In the genomic region with DNA sequence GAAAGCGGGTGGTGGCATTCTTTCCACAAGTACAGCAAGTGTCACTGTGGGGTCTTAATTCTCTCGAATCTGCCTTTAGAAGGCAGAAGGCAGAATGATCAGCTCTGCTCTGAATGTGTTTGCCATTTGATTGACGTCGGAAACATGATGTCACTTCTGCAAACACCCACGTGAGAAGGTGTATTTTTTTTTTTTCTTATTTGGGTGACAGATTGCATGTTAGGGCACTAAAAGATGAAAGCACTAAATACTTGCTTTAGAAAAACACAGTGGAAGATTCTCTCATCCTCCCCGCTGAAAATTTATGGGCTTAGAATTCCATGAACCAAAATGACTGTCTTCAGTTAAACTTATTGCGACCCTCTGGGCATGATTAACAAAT, we compare ENCODE assay signal across 18 cellular contexts.
"Had no signal": no experiment of that assay in that cellular context is flagged by ENCODE, and none has a peak within 500 bp of the region (broad histone marks: within the 10 kb centered on the region; RNA-seq: fewer than 3 reads in every experiment).

No MANE protein-coding gene starts in this region.

- H3K36me3 ChIP-seq: left ventricle myocardium inferior, uterus had no signal

- H3K4me2 ChIP-seq: smooth muscle cell had no signal

- H3K27me3 ChIP-seq: tibial artery, uterus had no signal

- ATAC-seq: activated CD8-positive, alpha-beta memory T cell treated with anti-CD3 and anti-CD28 coated beads, Interleukin-2, amount 10 ng/mL, durations not matched to agents 7 days and 5 days; effector memory CD8-positive, alpha-beta T cell; mucosa of descending colon; sciatic nerve; stimulated activated naive B cell treated with anti-CD40 and anti-IgM and Interleukin-4, amounts not matched to agents 10 μg/mL and 1 μg/mL and 100 μg/mL, for 72 hours; WTC11 had no signal

- H3K4me3 ChIP-seq: left ventricle myocardium inferior, mucosa of descending colon, smooth muscle cell, tibial artery, uterus had no signal

- H3K4me3 Mint-ChIP-seq: activated CD4-positive, alpha-beta memory T cell treated with anti-CD3 and anti-CD28 coated beads, Interleukin-2, amount 10 ng/mL, durations not matched to agents 7 days and 5 days; activated CD8-positive, alpha-beta memory T cell treated with anti-CD3 and anti-CD28 coated beads, Interleukin-2, amount 10 ng/mL, durations not matched to agents 7 days and 5 days; activated naive CD8-positive, alpha-beta T cell; effector memory CD8-positive, alpha-beta T cell; stimulated activated naive B cell treated with anti-CD40 and anti-IgM and Interleukin-4, amounts not matched to agents 10 μg/mL and 1 μg/mL and 100 μg/mL, for 72 hours; T-helper 2 cell treated with Interferon-gamma antibody and Interleukin-4, amounts not matched to agents 5 μg/mL and 100 μg/mL, for 36 hours; WTC11 had no signal

- H3K9me3 Mint-ChIP-seq: activated CD4-positive, alpha-beta memory T cell treated with anti-CD3 and anti-CD28 coated beads, Interleukin-2, amount 10 ng/mL, durations not matched to agents 7 days and 5 days; effector memory CD8-positive, alpha-beta T cell; naive B cell; T-helper 2 cell treated with Interferon-gamma antibody and Interleukin-4, amounts not matched to agents 5 μg/mL and 100 μg/mL, for 36 hours; WTC11 had no signal

- DNase-seq: activated CD4-positive, alpha-beta memory T cell treated with anti-CD3 and anti-CD28 coated beads, Interleukin-2, amount 10 ng/mL, durations not matched to agents 7 days and 5 days; activated CD4-positive, alpha-beta T cell treated with anti-CD3 and anti-CD28 coated beads for 48 hours; activated CD8-positive, alpha-beta memory T cell treated with anti-CD3 and anti-CD28 coated beads, Interleukin-2, amount 10 ng/mL, durations not matched to agents 7 days and 5 days; amniotic stem cell; caudate nucleus; effector memory CD8-positive, alpha-beta T cell; left ventricle myocardium inferior; mucosa of descending colon; naive B cell; stimulated activated CD4-positive, alpha-beta T cell treated with anti-CD3 and anti-CD28 coated beads, Interleukin-4, amount 100 ng/mL, for 4 hours; stimulated activated naive B cell treated with anti-CD40 and anti-IgM and Interleukin-4, amounts not matched to agents 10 μg/mL and 1 μg/mL and 100 μg/mL, for 72 hours; tibial artery; uterus had no signal

- H3K36me3 Mint-ChIP-seq: naive B cell had no signal

- H3K27ac ChIP-seq: left ventricle myocardium inferior, tibial artery had no signal

- H3K9me3 ChIP-seq: left ventricle myocardium inferior, mucosa of descending colon, tibial artery, uterus had no signal

- H3K27me3 Mint-ChIP-seq: activated naive CD8-positive, alpha-beta T cell; effector memory CD8-positive, alpha-beta T cell; naive B cell had no signal

- H3K27ac Mint-ChIP-seq: activated CD4-positive, alpha-beta memory T cell treated with anti-CD3 and anti-CD28 coated beads, Interleukin-2, amount 10 ng/mL, durations not matched to agents 7 days and 5 days; activated CD8-positive, alpha-beta memory T cell treated with anti-CD3 and anti-CD28 coated beads, Interleukin-2, amount 10 ng/mL, durations not matched to agents 7 days and 5 days; activated naive CD8-positive, alpha-beta T cell; effector memory CD8-positive, alpha-beta T cell; naive B cell; stimulated activated naive B cell treated with anti-CD40 and anti-IgM and Interleukin-4, amounts not matched to agents 10 μg/mL and 1 μg/mL and 100 μg/mL, for 72 hours; T-helper 2 cell treated with Interferon-gamma antibody and Interleukin-4, amounts not matched to agents 5 μg/mL and 100 μg/mL, for 36 hours had no signal
